1 cellular context compared by ENCODE assay signal in the genomic region with DNA sequence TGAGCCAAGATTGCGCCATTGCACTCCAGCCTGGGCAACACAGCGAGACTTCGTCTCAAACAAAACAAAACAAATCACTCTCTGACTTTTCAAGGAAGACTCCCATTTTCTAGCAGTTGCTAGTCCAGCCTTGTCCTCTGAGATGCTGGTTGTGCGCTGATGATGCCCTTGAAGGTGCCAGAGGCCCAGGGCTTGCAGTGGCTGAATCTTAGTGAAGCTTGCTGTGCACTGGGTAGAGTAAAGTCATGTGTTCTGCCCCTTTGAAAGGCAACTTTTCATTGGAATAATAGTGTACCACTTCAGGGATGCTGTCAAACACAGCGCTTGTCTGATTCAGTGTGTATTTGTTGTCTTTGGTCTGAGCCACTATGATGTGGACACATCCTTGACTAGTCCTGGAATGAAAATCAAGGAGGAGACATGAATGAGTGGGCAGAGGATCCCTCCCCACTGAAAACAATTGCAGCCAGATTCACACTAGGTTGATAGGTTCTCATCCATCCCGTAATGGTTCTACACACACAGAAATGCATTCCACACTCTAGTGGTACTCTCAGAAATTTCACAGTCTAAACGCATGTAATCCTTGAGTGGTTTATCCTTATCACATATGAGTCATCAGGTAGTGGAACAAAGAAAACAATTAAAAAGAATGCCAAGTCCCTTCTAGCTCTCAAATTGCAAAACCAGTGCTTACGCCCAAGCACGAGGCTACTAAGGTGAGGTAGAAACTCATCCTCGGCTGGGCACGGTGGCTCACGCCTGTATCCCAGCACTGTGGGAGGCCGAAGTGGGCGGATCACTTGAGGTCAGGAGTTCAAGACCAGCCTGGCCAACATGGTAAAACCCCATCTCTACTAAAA.
A peak's percentile ranks its signal among the peaks of the same experiment; 100 is the strongest.
TF ChIP-seq lines count a peak whose summit lies in the region.

No MANE protein-coding gene starts in this region.

TF ChIP-seq in IMR-90, 13 proteins besides CTCF, POLR2A, EP300 and RAD21:
- TF ChIP-seq RCOR1 (IDR thresholded peaks at IDR 0.05; ENCODE audit: insufficient replicate concordance, low read length) (no peak), RFX5 (IDR thresholded peaks at IDR 0.05; ENCODE audit: low read depth, low read length) (no peak), CHD1 (IDR thresholded peaks at IDR 0.05; ENCODE audit: low read depth, low read length) (no peak), MXI1 (IDR thresholded peaks at IDR 0.05; ENCODE audit: borderline replicate concordance, low read depth, low read length) (no peak), SMC3 (IDR thresholded peaks at IDR 0.05; ENCODE audit: low read depth, low read length) (no peak), MAFK (IDR thresholded peaks at IDR 0.05; ENCODE audit: low read depth, low read length) (no peak), CEBPB (IDR thresholded peaks at IDR 0.05; ENCODE audit: low read depth, low read length) (peak; percentile 86), ELK1 (IDR thresholded peaks at IDR 0.05; ENCODE audit: borderline replicate concordance, low read depth, low read length) (no peak), MAZ (IDR thresholded peaks at IDR 0.05; ENCODE audit: borderline replicate concordance, low read depth, low read length) (no peak), NFE2L2 (IDR thresholded peaks at IDR 0.05; ENCODE audit: low read depth, low read length) (no peak), BHLHE40 (IDR thresholded peaks at IDR 0.05; ENCODE audit: low read depth, low read length) (peak; percentile 72), FOS (IDR thresholded peaks at IDR 0.05; ENCODE audit: low read depth, low read length) (peak; percentile 89)
- TF ChIP-seq, protein P1, sequence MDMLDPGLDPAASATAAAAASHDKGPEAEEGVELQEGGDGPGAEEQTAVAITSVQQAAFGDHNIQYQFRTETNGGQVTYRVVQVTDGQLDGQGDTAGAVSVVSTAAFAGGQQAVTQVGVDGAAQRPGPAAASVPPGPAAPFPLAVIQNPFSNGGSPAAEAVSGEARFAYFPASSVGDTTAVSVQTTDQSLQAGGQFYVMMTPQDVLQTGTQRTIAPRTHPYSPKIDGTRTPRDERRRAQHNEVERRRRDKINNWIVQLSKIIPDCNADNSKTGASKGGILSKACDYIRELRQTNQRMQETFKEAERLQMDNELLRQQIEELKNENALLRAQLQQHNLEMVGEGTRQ (IDR thresholded peaks at IDR 0.05; ENCODE audit: low read depth, low read length), result no peak
